1 cellular context compared by ENCODE assay signal in genomic region chr16:29805232-29806095, GRCh38.
TF ChIP-seq lines count a peak whose summit lies in the region.

No MANE protein-coding gene starts in this region.

TF ChIP-seq in HepG2, 621 proteins besides CTCF, POLR2A, EP300 and RAD21 (continued from another document and continues in another):
- TF ChIP-seq ZNF318 (CRISPR knock-in tag; IDR thresholded peaks at IDR 0.05), result peak; percentile 72; the same call in 1 of the 2 replicates
- no peak for TF ChIP-seq HOXA7 (CRISPR knock-in tag; IDR thresholded peaks at IDR 0.05)
- peak; percentile 51 for TF ChIP-seq BHLHE40 (IDR thresholded peaks at IDR 0.05; ENCODE audit: low read length)
- peak; percentile 98 for TF ChIP-seq HOXA3 (CRISPR knock-in tag; IDR thresholded peaks at IDR 0.05)
- peak; percentile 97 for TF ChIP-seq MYPOP (CRISPR knock-in tag; IDR thresholded peaks at IDR 0.05)
- TF ChIP-seq ZFP82 (CRISPR knock-in tag; IDR thresholded peaks at IDR 0.05; ENCODE audit: borderline replicate concordance), result peak; percentile 97; the same call in 1 of the 2 replicates
- TF ChIP-seq ESRRA (CRISPR knock-in tag; IDR thresholded peaks at IDR 0.05; ENCODE audit: low read depth), result peak; percentile 70
- peak; percentile 56; the same call in 1 of the 2 replicates for TF ChIP-seq ZNF777 (CRISPR knock-in tag; IDR thresholded peaks at IDR 0.05)
- no peak for TF ChIP-seq SRSF9 (IDR thresholded peaks at IDR 0.05; ENCODE audit: borderline replicate concordance, insufficient read depth, low read depth, low read length, poor library complexity, severe bottlenecking)
- peak; percentile 98 for TF ChIP-seq PATZ1 (CRISPR knock-in tag; IDR thresholded peaks at IDR 0.05)
- TF ChIP-seq ZMYM3 (CRISPR knock-in tag; IDR thresholded peaks at IDR 0.05), result no peak; the same call in 1 of the 2 replicates
- 0 out of 2 replicates have a peak, but pooled peaks have one; percentile 51 for TF ChIP-seq ZNF850 (CRISPR knock-in tag; conservative IDR thresholded peaks at IDR 0.05)
- TF ChIP-seq ZHX1 (CRISPR knock-in tag; IDR thresholded peaks at IDR 0.05; ENCODE audit: low read depth), result peak; percentile 96
- TF ChIP-seq KDM2A (CRISPR knock-in tag; IDR thresholded peaks at IDR 0.05; ENCODE audit: borderline replicate concordance, low read depth), result peak; percentile 99
- TF ChIP-seq ZBTB44 (CRISPR knock-in tag; IDR thresholded peaks at IDR 0.05), result no peak; the same call in 1 of the 2 replicates
- TF ChIP-seq ZNF549 (CRISPR knock-in tag; IDR thresholded peaks at IDR 0.05), result no peak
- peak; percentile 76 for TF ChIP-seq RELA (CRISPR knock-in tag; IDR thresholded peaks at IDR 0.05)
- TF ChIP-seq SNAPC2 (CRISPR knock-in tag; IDR thresholded peaks at IDR 0.05), result peak; percentile 98
- peak; percentile 84; the same call in 1 of the 2 replicates for TF ChIP-seq JDP2 (CRISPR knock-in tag; IDR thresholded peaks at IDR 0.05; ENCODE audit: borderline replicate concordance)
- TF ChIP-seq ZNF317 (CRISPR knock-in tag; IDR thresholded peaks at IDR 0.05), result 0 out of 2 replicates have a peak, but pooled peaks have one; percentile 80
- TF ChIP-seq ZBTB8A (CRISPR knock-in tag; IDR thresholded peaks at IDR 0.05; ENCODE audit: borderline replicate concordance, low read depth), result 0 out of 2 replicates have a peak, but pooled peaks have one; percentile 43
- TF ChIP-seq GTF2F1 (IDR thresholded peaks at IDR 0.05; ENCODE audit: low read length), result 0 out of 2 replicates have a peak, but pooled peaks have one; percentile 15
- TF ChIP-seq YEATS2 (CRISPR knock-in tag; IDR thresholded peaks at IDR 0.05; ENCODE audit: borderline replicate concordance), result peak; percentile 96
- 0 out of 2 replicates have a peak, but pooled peaks have one; percentile 77 for TF ChIP-seq ZNF234 (CRISPR knock-in tag; conservative IDR thresholded peaks at IDR 0.05)
- peak; percentile 82; the same call in 1 of the 2 replicates for TF ChIP-seq ZNF772 (CRISPR knock-in tag; IDR thresholded peaks at IDR 0.05)
- TF ChIP-seq KLF16 (CRISPR knock-in tag; IDR thresholded peaks at IDR 0.05), result peak in 1 of 2 experiments; percentile 100; a peak in 3 of 4 replicates
- no peak for TF ChIP-seq MAFF (IDR thresholded peaks at IDR 0.05; ENCODE audit: low read depth, low read length)
- peak; percentile 74 for TF ChIP-seq ZBTB7B (CRISPR knock-in tag; IDR thresholded peaks at IDR 0.05)
- TF ChIP-seq ZBTB46 (CRISPR knock-in tag; IDR thresholded peaks at IDR 0.05; ENCODE audit: borderline replicate concordance), result no peak
- TF ChIP-seq SIX4 (CRISPR knock-in tag; IDR thresholded peaks at IDR 0.05), result peak; percentile 86
- TF ChIP-seq ZNF503 (CRISPR knock-in tag; IDR thresholded peaks at IDR 0.05), result peak; percentile 88
- TF ChIP-seq ETV5 (CRISPR knock-in tag; IDR thresholded peaks at IDR 0.05; ENCODE audit: borderline replicate concordance), result peak; percentile 81
- peak; percentile 78 for TF ChIP-seq THRA (CRISPR knock-in tag; IDR thresholded peaks at IDR 0.05; ENCODE audit: borderline replicate concordance)
- TF ChIP-seq ZFP1 (CRISPR knock-in tag; IDR thresholded peaks at IDR 0.05), result peak; percentile 82; the same call in 1 of the 2 replicates
- peak; percentile 72; the same call in 1 of the 2 replicates for TF ChIP-seq TEF (CRISPR knock-in tag; IDR thresholded peaks at IDR 0.05)
- peak; percentile 49; the same call in 1 of the 2 replicates for TF ChIP-seq ZNF343 (CRISPR knock-in tag; IDR thresholded peaks at IDR 0.05)
